8 cellular contexts compared by ENCODE assay signal in the genomic region with DNA sequence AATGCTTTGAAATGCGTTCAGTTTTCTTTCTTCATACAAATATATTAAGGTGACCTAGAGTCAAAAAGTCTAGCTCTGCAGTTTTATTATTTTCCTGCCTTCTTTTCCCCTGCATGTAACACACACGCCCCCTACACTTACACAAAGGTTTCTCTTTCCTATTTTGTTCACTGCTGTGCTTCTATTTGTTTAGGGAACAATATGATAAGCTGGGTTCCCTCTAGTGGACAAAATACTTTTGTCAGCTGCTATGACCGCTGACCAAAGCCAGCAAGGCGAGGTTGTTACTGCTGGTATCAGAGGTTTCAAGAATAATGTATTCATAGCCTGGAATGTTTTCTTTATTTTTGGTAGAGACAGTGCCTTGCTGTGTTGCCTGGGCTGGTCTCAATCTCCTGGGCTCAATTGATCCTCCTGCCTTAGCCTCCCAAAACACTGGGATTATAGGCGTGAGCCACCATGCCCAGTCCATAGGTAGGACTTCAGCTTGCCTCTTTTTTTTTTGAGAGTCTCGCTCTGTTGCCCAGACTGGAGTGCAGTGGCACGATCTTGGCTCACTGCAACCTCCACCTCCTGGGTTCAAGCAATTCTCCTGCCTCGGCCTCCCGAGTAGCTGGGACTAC. TPM values are rescaled to one million over a fixed set of nuclear protein-coding genes. Genes with fewer than 3 reads are reported as not detected.
DNase-seq lines count a peak whose midpoint lies in the region; ATAC-seq and TF ChIP-seq lines count a peak whose summit lies in the region.

No MANE protein-coding gene starts in this region.

- no peaks in the 10 kb centered on the region for H3K9me3 Mint-ChIP-seq in chondrocyte (ENCODE audit: low read depth)
- H3K9me3 Mint-ChIP-seq in CD4-positive, alpha-beta T cell, result no peaks in the 10 kb centered on the region

- no peak overlapping the region for H3K4me3 Mint-ChIP-seq in chondrocyte (ENCODE audit: unreplicated experiment)
- no peak overlapping the region for H3K4me3 Mint-ChIP-seq in CD4-positive, alpha-beta T cell

- peak; percentile 71 for DNase-seq in EL
- peak; percentile 77 for DNase-seq in NOMO-1 treated with DMSO at 0.1 percent for 48 hours (lab: John Stamatoyannopoulos, UW; ENCODE audit: unreplicated experiment)
- DNase-seq in chondrocyte (ENCODE audit: low spot score), result no peak
- DNase-seq in kidney tubule cell (ENCODE audit: low spot score), result peak; percentile 71
- no peak for DNase-seq in thoracic aorta (ENCODE audit: low spot score)
- DNase-seq in CD4-positive, alpha-beta T cell, result no peak

- ATAC-seq in HG02678 (IDR thresholded peaks at IDR 0.05; ENCODE audit: unreplicated experiment), result peak; percentile 49
- ATAC-seq in thoracic aorta (ENCODE audit: insufficient number of reproducible peaks, low FRiP score, low read depth), result peak; percentile 79
- ATAC-seq in CD4-positive, alpha-beta T cell (ENCODE audit: poor library complexity), result no peak
- no peak for ATAC-seq in HG02884 (IDR thresholded peaks at IDR 0.05; ENCODE audit: unreplicated experiment)

- intact Hi-C loops in CD4-positive, alpha-beta T cell (cut with DNase I, micrococcal nuclease), result loop anchor here in 1 of 2 experiments (2.0 kb wide), 1 partner anchor 33 kb away; the partner anchor contains the start of gene FNTB

- no peaks in the 10 kb centered on the region for H3K9me3 ChIP-seq in thoracic aorta
- H3K9me3 ChIP-seq in CD4-positive, alpha-beta T cell (ENCODE audit: control insufficient read depth, low read length), result no peaks in the 10 kb centered on the region

- peaks cover 4% of the 10 kb centered on the region for H3K4me1 Mint-ChIP-seq in chondrocyte (ENCODE audit: low read depth)
- H3K4me1 Mint-ChIP-seq in CD4-positive, alpha-beta T cell (ENCODE audit: low read depth), result no peaks in the 10 kb centered on the region

- H3K27me3 ChIP-seq in thoracic aorta (replicated peaks; ENCODE audit: insufficient read depth), result no peaks in the 10 kb centered on the region
- H3K27me3 ChIP-seq in CD4-positive, alpha-beta T cell (ENCODE audit: control insufficient read depth, insufficient read depth, low read length), result no peaks in the 10 kb centered on the region

- no peaks in the 10 kb centered on the region for H3K27me3 Mint-ChIP-seq in chondrocyte (ENCODE audit: low read depth)
- no peaks in the 10 kb centered on the region for H3K27me3 Mint-ChIP-seq in CD4-positive, alpha-beta T cell

- H3K36me3 ChIP-seq in thoracic aorta, result peaks cover 8% of the 10 kb centered on the region

- POLR2A ChIA-PET in CD4-positive, alpha-beta T cell (lab: Charles Lee), result interaction anchor here (0.6 kb wide), 1 partner anchor 83 kb away, joined by 3 read pairs; the partner anchor contains the start of gene MAX

- TF ChIP-seq CTCF in chondrocyte (IDR thresholded peaks at IDR 0.05) (peak; percentile 85), thoracic aorta (IDR thresholded peaks at IDR 0.05) (peak; percentile 56)
- no peak for TF ChIP-seq CTCF in CD4-positive, alpha-beta T cell (IDR thresholded peaks at IDR 0.05)

- no peak overlapping the region for H3K27ac Mint-ChIP-seq in chondrocyte (ENCODE audit: unreplicated experiment)
- no peak overlapping the region for H3K27ac Mint-ChIP-seq in CD4-positive, alpha-beta T cell

- H3K36me3 Mint-ChIP-seq in chondrocyte (ENCODE audit: low read depth), result peaks cover 13% of the 10 kb centered on the region
- H3K36me3 Mint-ChIP-seq in CD4-positive, alpha-beta T cell (ENCODE audit: low read depth), result peaks cover 22% of the 10 kb centered on the region

- H3K4me3 ChIP-seq in thoracic aorta, result no peak overlapping the region

- CTCF ChIA-PET in CD4-positive, alpha-beta T cell (lab: Charles Lee), result interaction anchor here (1.1 to 4.1 kb wide), 4 partner anchors 20 to 33 kb away, joined by 3 to 17 read pairs (median 5); partner anchors contain the start of gene FNTB

- peaks cover 5% of the 10 kb centered on the region in 2 donors for H3K4me1 ChIP-seq in thoracic aorta (ENCODE audit: control insufficient read depth in 1 of 2, low read depth in 2 of 2)

- no peak overlapping the region for H3K27ac ChIP-seq in thoracic aorta
- no peak overlapping the region for H3K27ac ChIP-seq in CD4-positive, alpha-beta T cell (ENCODE audit: low read depth, low read length)

RNA-seq across cellular contexts. Expression of gene FNTB, which starts 33.4 kb away (rescaled TPM):
- total RNA-seq in chondrocyte (20.8 to 28.2 TPM (median 21.6 TPM) in 3 replicates), thoracic aorta (10 to 100 TPM in 1 of 2 donors, 1 to 10 TPM in 1; 6.8 to 18.3 TPM)
- 1 to 10 TPM; 7.5 to 7.9 TPM for total RNA-seq in CD4-positive, alpha-beta T cell

RNA-seq across cellular contexts. Expression of gene RAB15, which starts 47.9 kb away (rescaled TPM):
- total RNA-seq in chondrocyte (60.9 to 98.4 TPM (median 92.3 TPM) in 3 replicates), thoracic aorta (1 to 10 TPM; 3.2 to 7.8 TPM)
- total RNA-seq in CD4-positive, alpha-beta T cell, result 1 to 10 TPM; 2.6 to 3.8 TPM

Comparison
In these comparisons a context has a peak if more than half of its experiments do, and no peak if none do; other contexts are left out.
1. DNase-seq: peak in EL (single experiment), NOMO-1 treated with DMSO at 0.1 percent for 48 hours (single experiment) and kidney tubule cell (single experiment); none in chondrocyte (single experiment), thoracic aorta (single experiment) and CD4-positive, alpha-beta T cell (0 of 10).
2. ATAC-seq: peak in HG02678 (single experiment) and thoracic aorta (single experiment); none in CD4-positive, alpha-beta T cell (single experiment) and HG02884 (single experiment).